In the genomic region with DNA sequence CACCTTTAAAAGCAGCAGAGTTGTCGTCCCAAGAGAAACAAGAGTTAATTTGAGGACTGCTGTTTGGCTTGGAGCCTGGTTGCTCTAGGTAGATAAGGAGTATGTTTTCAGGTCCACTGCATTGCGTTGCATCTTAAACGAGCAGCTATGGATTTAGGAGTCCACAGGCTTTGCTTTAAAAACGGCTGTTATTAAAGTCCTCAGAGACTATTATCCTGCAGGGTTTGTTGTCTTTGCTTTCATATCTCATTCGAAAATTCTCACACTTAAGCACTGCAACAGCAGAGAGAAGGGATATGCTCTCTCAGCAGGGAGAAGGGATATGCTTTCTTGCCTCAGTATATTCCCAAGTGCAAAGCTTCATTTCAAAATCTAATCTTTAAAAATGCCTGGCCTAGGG, we compare ENCODE assay signal across 8 cellular contexts.
"Had no signal": no experiment of that assay in that cellular context is flagged by ENCODE, and none has a peak within 500 bp of the region (broad histone marks: within the 10 kb centered on the region; RNA-seq: fewer than 3 reads in every experiment).

No MANE protein-coding gene starts in this region.

- DNase-seq: GDM1, GF-D8 had no signal

- H3K4me3 ChIP-seq: GM12878 had no signal

- ATAC-seq: GM12878 had no signal

- FAIRE-seq: G401.6, GM12878, GM12891, GM12892, GM18507, GM19239 had no signal
